Comparison of ENCODE assay signal across 24 cellular contexts in genomic region chr4:9997881-9998280, GRCh38. TPM values are rescaled to one million over a fixed set of nuclear protein-coding genes. Genes with fewer than 3 reads are reported as not detected.
DNase-seq lines count a peak whose midpoint lies in the region; ATAC-seq, FAIRE-seq and TF ChIP-seq lines count a peak whose summit lies in the region.
"Had no signal": no experiment of that assay in that cellular context is flagged by ENCODE, and none has a peak within 500 bp of the region (broad histone marks: within the 10 kb centered on the region; RNA-seq: fewer than 3 reads in every experiment).

No MANE protein-coding gene starts in this region.

- H3K4me3 ChIP-seq in keratinocyte (ENCODE audit: control insufficient read depth in 2 of 3, extremely low read depth in 1 of 3, insufficient read depth in 2 of 3, low read depth in 1 of 3, low read length in 3 of 3) (no peak overlapping the region), kidney (ENCODE audit: low read length in 2 of 2) (no peak overlapping the region), psoas muscle (no peak overlapping the region)
- H3K4me3 ChIP-seq: BLaER1 treated with 17β-estradiol and CSF1 and Interleukin-3, amounts not matched to agents 10 nM and 100 nM had no signal

- H4K20me1 ChIP-seq in keratinocyte (ENCODE audit: control insufficient read depth, extremely low read depth, insufficient read depth, low read length) = peaks cover 6% of the 10 kb centered on the region

- no peak overlapping the region for H3K4me2 ChIP-seq in keratinocyte (ENCODE audit: control insufficient read depth, extremely low read depth, insufficient read depth, low read depth, low read length)
- H3K4me2 ChIP-seq: BLaER1 treated with 17β-estradiol and CSF1 and Interleukin-3, amounts not matched to agents 10 nM and 100 nM; KMS-11 had no signal

- peaks cover 50% of the 10 kb centered on the region for H3K4me1 Mint-ChIP-seq in activated T-helper 2 cell treated with anti-CD3 and anti-CD28 coated beads, Interferon-gamma antibody, Interleukin-2, Interleukin-4, amounts not matched to agents 10 μg/mL and 5 μg/mL and 100 μg/mL, durations not matched to agents 14 hours and 24 hours and 36 hours (ENCODE audit: low read depth)
- peaks cover 7% of the 10 kb centered on the region for H3K4me1 Mint-ChIP-seq in Calu3 (ENCODE audit: low read depth, unreplicated experiment)

- CTCF ChIA-PET in Calu3 (lab: Charles Lee) = no interaction called here

- H3K4me1 ChIP-seq in keratinocyte (ENCODE audit: control insufficient read depth, extremely low read depth, insufficient read depth, low read length) (peaks cover 14% of the 10 kb centered on the region), kidney (ENCODE audit: control insufficient read depth in 1 of 2, insufficient read depth in 1 of 2, low read depth in 1 of 2, low read length in 2 of 2) (peaks cover 2% of the 10 kb centered on the region in 2 donors), psoas muscle (no peaks in the 10 kb centered on the region)

- no TSS peak for BruUV-seq in Calu3 (replicated peaks; lab: Mats Ljungman, UMichigan)

- H3K79me2 ChIP-seq in keratinocyte (ENCODE audit: control insufficient read depth, insufficient read depth, low read length) = peaks cover 52% of the 10 kb centered on the region

- H3K27me3 ChIP-seq in keratinocyte (ENCODE audit: control insufficient read depth, extremely low read depth, insufficient read depth, low read length) (no peaks in the 10 kb centered on the region), psoas muscle (ENCODE audit: insufficient read depth in 3 of 3, low read length in 2 of 3) (no peaks in the 10 kb centered on the region)
- H3K27me3 ChIP-seq: BLaER1 treated with 17β-estradiol and CSF1 and Interleukin-3, amounts not matched to agents 10 nM and 100 nM had no signal

- no peaks in the 10 kb centered on the region for H3K9me3 Mint-ChIP-seq in activated T-helper 2 cell treated with anti-CD3 and anti-CD28 coated beads, Interferon-gamma antibody, Interleukin-2, Interleukin-4, amounts not matched to agents 10 μg/mL and 5 μg/mL and 100 μg/mL, durations not matched to agents 14 hours and 24 hours and 36 hours
- H3K9me3 Mint-ChIP-seq in Calu3 (ENCODE audit: low read depth, unreplicated experiment) = no peaks in the 10 kb centered on the region
- H3K9me3 Mint-ChIP-seq: CD4-positive, alpha-beta T cell; IgD-negative memory B cell had no signal

- H3K36me3 ChIP-seq in keratinocyte (ENCODE audit: control insufficient read depth in 2 of 2, extremely low read depth in 1 of 2, insufficient read depth in 2 of 2, low read length in 2 of 2) (peaks cover 14 to 38% of the 10 kb centered on the region in 2 experiments), kidney (ENCODE audit: control insufficient read depth in 1 of 2, insufficient read depth in 2 of 2, low read length in 2 of 2) (peaks cover 15 to 24% of the 10 kb centered on the region in 2 donors), psoas muscle (ENCODE audit: insufficient read depth in 1 of 2, low read depth in 1 of 2) (peaks cover 0 to 2% of the 10 kb centered on the region in 2 donors)

- H3K9me1 ChIP-seq in keratinocyte (ENCODE audit: control insufficient read depth, extremely low read depth, insufficient read depth, low read length) = no peaks in the 10 kb centered on the region

- WGBS in psoas muscle, 3 donors = 76 to 86% (median 82%) methylated on average over 4 of the region's 4 CpGs

- no peak overlapping the region for H2AFZ ChIP-seq in keratinocyte (ENCODE audit: control insufficient read depth, low read length)

- H3K27ac Mint-ChIP-seq in activated T-helper 2 cell treated with anti-CD3 and anti-CD28 coated beads, Interferon-gamma antibody, Interleukin-2, Interleukin-4, amounts not matched to agents 10 μg/mL and 5 μg/mL and 100 μg/mL, durations not matched to agents 14 hours and 24 hours and 36 hours = peak overlapping the region; percentile 19
- H3K27ac Mint-ChIP-seq in Calu3 (ENCODE audit: unreplicated experiment) = no peak overlapping the region
- H3K27ac Mint-ChIP-seq: CD4-positive, alpha-beta T cell; IgD-negative memory B cell had no signal

- H3K27ac ChIP-seq in keratinocyte (ENCODE audit: control insufficient read depth, insufficient read depth, low read length) (no peak overlapping the region), kidney (ENCODE audit: low read depth in 2 of 2, low read length in 2 of 2) (no peak overlapping the region), psoas muscle (no peak overlapping the region)
- H3K27ac ChIP-seq: BLaER1 treated with 17β-estradiol and CSF1 and Interleukin-3, amounts not matched to agents 10 nM and 100 nM; KMS-11 had no signal

- FAIRE-seq in keratinocyte (lab: Jason Lieb, UNC) = peak; percentile 75
- no peak for FAIRE-seq in kidney (lab: Jason Lieb, UNC)
- FAIRE-seq: H54 had no signal

- dilution Hi-C loops in keratinocyte (cut with MboI; ENCODE audit: extremely low pct_ligation_motif_present, low sequenced_read_pairs) = no loop called here

- no peak for ATAC-seq in psoas muscle

- H3K9me3 ChIP-seq in keratinocyte (ENCODE audit: control insufficient read depth, low read depth, low read length) = no peaks in the 10 kb centered on the region
- H3K9me3 ChIP-seq in kidney (ENCODE audit: control insufficient read depth in 1 of 2, low read length in 2 of 2) = no peaks in the 10 kb centered on the region
- H3K9me3 ChIP-seq in psoas muscle = no peaks in the 10 kb centered on the region

- DNase-seq in AG08395 (ENCODE audit: low spot score) (peak; percentile 31), ELR (ENCODE audit: low read depth) (peak; percentile 5), keratinocyte (ENCODE audit: low read depth, low spot score) (no peak), kidney (no peak), OCI-M2 (lab: John Stamatoyannopoulos, UW; ENCODE audit: unreplicated experiment) (no peak), psoas muscle (no peak), Calu3 (no peak)
- no peak for DNase-seq in activated T-helper 2 cell treated with anti-CD3 and anti-CD28 coated beads, Interferon-gamma antibody, Interleukin-2, Interleukin-4, amounts not matched to agents 10 μg/mL and 5 μg/mL and 100 μg/mL, durations not matched to agents 14 hours and 24 hours and 36 hours (ENCODE audit: low spot score)
- DNase-seq: 8988T; ACHN; CD4-positive, alpha-beta T cell; DMS53; NCI-H1048; NCI-H1417; NCI-H1694; NCI-H2029 treated with DMSO at 0.1 percent for 48 hours; NCI-H446 treated with DMSO at 0.1 percent for 48 hours; NCI-H526; NCI-H82; SHP77 treated with DMSO at 0.1 percent for 48 hours had no signal

- TF ChIP-seq CTCF in keratinocyte (optimal IDR thresholded peaks at IDR 0.05 in 1 of 3, IDR thresholded peaks at IDR 0.05 in 1 of 3, conservative IDR thresholded peaks at IDR 0.05 in 1 of 3; ENCODE audit: extremely low read depth in 1 of 3, insufficient read depth in 2 of 3, low read length in 3 of 3) (no peak), kidney (IDR thresholded peaks at IDR 0.05; ENCODE audit: borderline replicate concordance, extremely low read depth, insufficient read depth) (no peak), psoas muscle (IDR thresholded peaks at IDR 0.05) (no peak), Calu3 (IDR thresholded peaks at IDR 0.05; ENCODE audit: unreplicated experiment) (no peak)

- H3K9ac ChIP-seq in keratinocyte (ENCODE audit: control insufficient read depth, extremely low read depth, insufficient read depth, low read length) (no peak overlapping the region), kidney (ENCODE audit: low read length in 2 of 2) (no peak overlapping the region)
- H3K9ac ChIP-seq: BLaER1 treated with 17β-estradiol and CSF1 and Interleukin-3, amounts not matched to agents 10 nM and 100 nM; KMS-11 had no signal

- H3K27me3 Mint-ChIP-seq in activated T-helper 2 cell treated with anti-CD3 and anti-CD28 coated beads, Interferon-gamma antibody, Interleukin-2, Interleukin-4, amounts not matched to agents 10 μg/mL and 5 μg/mL and 100 μg/mL, durations not matched to agents 14 hours and 24 hours and 36 hours (ENCODE audit: low read depth) = no peaks in the 10 kb centered on the region
- no peaks in the 10 kb centered on the region for H3K27me3 Mint-ChIP-seq in Calu3 (ENCODE audit: unreplicated experiment)
- H3K27me3 Mint-ChIP-seq: CD4-positive, alpha-beta T cell; IgD-negative memory B cell had no signal

- no peaks in the 10 kb centered on the region for H3K36me3 Mint-ChIP-seq in activated T-helper 2 cell treated with anti-CD3 and anti-CD28 coated beads, Interferon-gamma antibody, Interleukin-2, Interleukin-4, amounts not matched to agents 10 μg/mL and 5 μg/mL and 100 μg/mL, durations not matched to agents 14 hours and 24 hours and 36 hours (ENCODE audit: low read depth)
- H3K36me3 Mint-ChIP-seq in Calu3 (ENCODE audit: insufficient read depth, unreplicated experiment) = no peaks in the 10 kb centered on the region

- H3K4me3 Mint-ChIP-seq in activated T-helper 2 cell treated with anti-CD3 and anti-CD28 coated beads, Interferon-gamma antibody, Interleukin-2, Interleukin-4, amounts not matched to agents 10 μg/mL and 5 μg/mL and 100 μg/mL, durations not matched to agents 14 hours and 24 hours and 36 hours (ENCODE audit: low read depth) = no peak overlapping the region
- H3K4me3 Mint-ChIP-seq in Calu3 (ENCODE audit: low read depth, unreplicated experiment) = no peak overlapping the region
- H3K4me3 Mint-ChIP-seq: CD4-positive, alpha-beta T cell; IgD-negative memory B cell had no signal

- intact Hi-C loops in activated T-helper 2 cell treated with anti-CD3 and anti-CD28 coated beads, Interferon-gamma antibody, Interleukin-2, Interleukin-4, amounts not matched to agents 10 μg/mL and 5 μg/mL and 100 μg/mL, durations not matched to agents 14 hours and 24 hours and 36 hours (cut with micrococcal nuclease) = no loop called here
- intact Hi-C loops in kidney (cut with DNase I) (no loop called here), psoas muscle (cut with DNase I) (no loop called here), Calu3 (cut with micrococcal nuclease; ENCODE audit: unreplicated experiment) (no loop called here)

RNA-seq across cellular contexts. Expression of gene SLC2A9, which starts 23.4 kb away (rescaled TPM):
- total RNA-seq in activated T-helper 2 cell treated with anti-CD3 and anti-CD28 coated beads, Interferon-gamma antibody, Interleukin-2, Interleukin-4, amounts not matched to agents 10 μg/mL and 5 μg/mL and 100 μg/mL, durations not matched to agents 14 hours and 24 hours and 36 hours = 1.3 and 2.4 TPM in 2 replicates
- polyA plus RNA-seq in keratinocyte (37.3 to 44.3 TPM (median 43.5 TPM) in 3 replicates), kidney (ENCODE audit: insufficient read depth, low read depth, low replicate concordance) (41.5 TPM), psoas muscle (1 to 10 TPM in 1 of 3 donors, under 1 TPM in 2; 0.37 to 2.7 (median 0.52) TPM)
- 8.9 TPM for polyA plus RNA-seq in keratinocyte (2011; ENCODE audit: low read depth)
- 34.4 and 43.5 TPM in 2 replicates for polyA plus RNA-seq in keratinocyte (2011; cell fraction: cytosol; rRNA removed)
- 71.8 and 91.0 TPM in 2 replicates for polyA plus RNA-seq in keratinocyte (2011; cell fraction: nucleus; rRNA removed)
- 11.5 and 33.7 TPM in 2 replicates for polyA plus RNA-seq in keratinocyte (2012; ENCODE audit: low replicate concordance)
- polyA minus RNA-seq in keratinocyte = 77.0 to 79.0 TPM (median 77.2 TPM) in 3 replicates
- polyA minus RNA-seq in keratinocyte (2011; cell fraction: cytosol; rRNA and poly(A)+ RNA removed) = 61.0 TPM
- polyA minus RNA-seq in keratinocyte (2011; cell fraction: nucleus; rRNA and poly(A)+ RNA removed) = 92.6 and 125 TPM in 2 replicates
- total RNA-seq in kidney (47.6 TPM), psoas muscle (1 to 10 TPM in 3 of 4 donors, under 1 TPM in 1; 0.71 to 2.4 (median 1.5) TPM), Calu3 (2022) (1.4 and 1.8 TPM in 2 replicates)

Comparison
In these comparisons a context has a peak if more than half of its experiments do, and no peak if none do; other contexts are left out.
1. DNase-seq: peak in AG08395 (single experiment) and ELR (single experiment); none in activated T-helper 2 cell treated with anti-CD3 and anti-CD28 coated beads, Interferon-gamma antibody, Interleukin-2, Interleukin-4, amounts not matched to agents 10 μg/mL and 5 μg/mL and 100 μg/mL, durations not matched to agents 14 hours and 24 hours and 36 hours (single experiment), keratinocyte (single experiment), kidney (single experiment), OCI-M2 (single experiment), psoas muscle (0 of 2) and Calu3 (single experiment).
2. RNA of gene SLC2A9, which starts 23.4 kb away (total RNA-seq): 47.6 TPM in kidney (single experiment); 1.4 to 1.8 TPM in Calu3, 0.71 to 2.4 TPM in psoas muscle and 1.3 to 2.4 TPM in activated T-helper 2 cell treated with anti-CD3 and anti-CD28 coated beads, Interferon-gamma antibody, Interleukin-2, Interleukin-4, amounts not matched to agents 10 μg/mL and 5 μg/mL and 100 μg/mL, durations not matched to agents 14 hours and 24 hours and 36 hours; every median in the first group is over 10 times any median in the second.